8 cellular contexts compared by ENCODE assay signal in genomic region chr22:23216331-23217170, GRCh38. TPM values are rescaled to one million over a fixed set of nuclear protein-coding genes. Genes with fewer than 3 reads are reported as not detected.
DNase-seq lines count a peak whose midpoint lies in the region; ATAC-seq and TF ChIP-seq lines count a peak whose summit lies in the region.

No MANE protein-coding gene starts in this region.

- intact Hi-C loops in heart right ventricle (cut with DNase I), result loop anchor here in 2 of 10 donors (5.0 kb wide), 1 partner anchor 34 kb away; the partner anchor contains the start of gene BCR (in 2 of the 2)
- intact Hi-C loops in Right ventricle myocardium superior (cut with DNase I), result no loop called here

- peaks cover 0 to 5% (median 0%) of the 10 kb centered on the region in 9 donors for H3K36me3 ChIP-seq in heart right ventricle

- peak overlapping the region; percentile 64 to 79 for H3K4me3 Mint-ChIP-seq in activated T-cell treated with anti-CD3 and anti-CD28 coated beads, Interleukin-2, amount 50 U/mL, for 72 hours

- H3K9me3 Mint-ChIP-seq in activated T-cell treated with anti-CD3 and anti-CD28 coated beads, Interleukin-2, amount 50 U/mL, for 72 hours, result no peaks in the 10 kb centered on the region

- H3K27ac ChIP-seq in heart right ventricle, result peak overlapping the region in 7 of 10 donors; percentile 20 to 77 (median 67)

- ATAC-seq in heart right ventricle, result no peak
- no peak for ATAC-seq in Right ventricle myocardium superior (ENCODE audit: poor library complexity)
- ATAC-seq in activated T-cell treated with anti-CD3 and anti-CD28 coated beads, Interleukin-2, amount 50 U/mL, for 72 hours (replicated peaks in 1 of 2), result peak; percentile 79 to 81
- no peak for ATAC-seq in HG03565 (IDR thresholded peaks at IDR 0.05; ENCODE audit: unreplicated experiment)
- ATAC-seq in GM21367 (IDR thresholded peaks at IDR 0.05; ENCODE audit: unreplicated experiment), result no peak

- H3K27ac Mint-ChIP-seq in activated T-cell treated with anti-CD3 and anti-CD28 coated beads, Interleukin-2, amount 50 U/mL, for 72 hours, result peak overlapping the region; percentile 97

- DNase-seq in heart right ventricle (no peak), Right ventricle myocardium superior (no peak), myocyte (ENCODE audit: low read depth) (peak; percentile 24), NCI-H128 (lab: John Stamatoyannopoulos, UW; ENCODE audit: unreplicated experiment) (no peak), hepatic stellate cell (ENCODE audit: low spot score) (no peak)
- peak; percentile 68 to 75 for DNase-seq in activated T-cell treated with anti-CD3 and anti-CD28 coated beads, Interleukin-2, amount 50 U/mL, for 72 hours

- 80 to 81% methylated on average over 16 of the region's 16 CpGs for WGBS in heart right ventricle, 2 donors

- H3K9me3 ChIP-seq in heart right ventricle, result no peaks in the 10 kb centered on the region

- no peaks in the 10 kb centered on the region for H3K27me3 ChIP-seq in heart right ventricle

- no peak overlapping the region for H3K4me3 ChIP-seq in heart right ventricle

- no peaks in the 10 kb centered on the region for H3K36me3 Mint-ChIP-seq in activated T-cell treated with anti-CD3 and anti-CD28 coated beads, Interleukin-2, amount 50 U/mL, for 72 hours (ENCODE audit: insufficient read depth in 2 of 2)

- H3K27me3 Mint-ChIP-seq in activated T-cell treated with anti-CD3 and anti-CD28 coated beads, Interleukin-2, amount 50 U/mL, for 72 hours (ENCODE audit: low read depth), result no peaks in the 10 kb centered on the region

- peaks cover 42 to 98% (median 90%) of the 10 kb centered on the region in 9 donors for H3K4me1 ChIP-seq in heart right ventricle

- TF ChIP-seq CTCF in heart right ventricle (IDR thresholded peaks at IDR 0.05), result no peak

- H3K4me1 Mint-ChIP-seq in activated T-cell treated with anti-CD3 and anti-CD28 coated beads, Interleukin-2, amount 50 U/mL, for 72 hours (ENCODE audit: low read depth), result peaks cover 90% of the 10 kb centered on the region

RNA-seq across cellular contexts. Expression of gene BCR, which starts 36.2 kb away (rescaled TPM):
- 10 to 100 TPM; 15.2 to 33.4 (median 28.3) TPM for total RNA-seq in heart right ventricle
- polyA plus RNA-seq in heart right ventricle, result 10 to 100 TPM; 10.9 to 20.1 TPM
- 28.2 TPM for total RNA-seq in Right ventricle myocardium superior
- 10 to 100 TPM; 40.3 to 50.0 TPM for total RNA-seq in activated T-cell treated with anti-CD3 and anti-CD28 coated beads, Interleukin-2, amount 50 U/mL, for 72 hours
- total RNA-seq in myocyte, result 18.1 and 42.0 TPM in 2 replicates
- polyA plus RNA-seq in myocyte (2012), result 63.9 TPM

Comparison
In these comparisons a context has a peak if more than half of its experiments do, and no peak if none do; other contexts are left out.
1. ATAC-seq: peak in activated T-cell treated with anti-CD3 and anti-CD28 coated beads, Interleukin-2, amount 50 U/mL, for 72 hours (2 of 2); none in heart right ventricle (0 of 8), Right ventricle myocardium superior (single experiment), HG03565 (single experiment) and GM21367 (single experiment).
2. DNase-seq: peak in activated T-cell treated with anti-CD3 and anti-CD28 coated beads, Interleukin-2, amount 50 U/mL, for 72 hours (2 of 2) and myocyte (single experiment); none in heart right ventricle (0 of 2), Right ventricle myocardium superior (single experiment), NCI-H128 (single experiment) and hepatic stellate cell (single experiment).